Comparison of ENCODE assay signal across 17 cellular contexts in the genomic region with DNA sequence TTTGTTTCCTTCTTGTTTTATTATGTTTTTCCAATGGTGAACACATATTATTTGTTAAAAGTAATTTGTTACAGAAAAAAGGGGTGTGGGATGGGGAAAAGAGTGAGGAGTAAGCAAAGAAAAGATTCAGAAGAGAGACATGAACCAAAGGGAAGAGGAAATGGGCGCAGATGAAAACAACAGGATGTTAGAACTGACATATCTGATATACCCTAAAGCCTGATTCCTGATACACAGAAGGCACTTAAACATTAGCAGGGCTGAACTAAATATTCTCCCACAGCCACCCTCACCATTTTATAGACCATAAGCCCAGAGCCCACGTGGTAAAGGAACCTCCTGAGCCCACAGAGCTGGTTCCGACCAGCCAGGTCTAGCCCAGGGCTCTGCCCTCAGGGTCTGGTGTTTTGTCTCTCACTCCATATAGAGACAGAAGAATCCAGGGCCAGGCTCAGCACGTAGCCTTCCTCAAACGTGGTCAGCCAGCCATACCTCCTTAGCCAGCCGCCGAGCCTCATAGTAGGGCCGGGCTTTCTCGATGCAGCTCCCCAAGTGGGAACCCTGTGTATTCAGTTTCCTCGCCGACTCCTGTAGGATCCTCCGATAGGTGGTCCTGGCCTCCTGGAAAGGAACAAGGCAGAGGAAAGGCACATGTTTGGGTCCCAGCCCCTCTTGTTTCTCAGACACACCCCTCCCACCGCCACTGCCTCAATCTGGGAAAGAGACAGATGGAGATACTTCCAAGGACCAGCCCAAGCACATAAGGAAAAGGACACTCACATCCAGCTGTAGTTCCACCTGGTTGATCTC. TPM values are rescaled to one million over a fixed set of nuclear protein-coding genes. Genes with fewer than 3 reads are reported as not detected.
DNase-seq lines count a peak whose midpoint lies in the region; FAIRE-seq and TF ChIP-seq lines count a peak whose summit lies in the region.
"Had no signal": no experiment of that assay in that cellular context is flagged by ENCODE, and none has a peak within 500 bp of the region (broad histone marks: within the 10 kb centered on the region; RNA-seq: fewer than 3 reads in every experiment).

No MANE protein-coding gene starts in this region.

- intact Hi-C loops in activated T-helper 1 cell treated with anti-CD3 and anti-CD28 coated beads, Interleukin-12 subunit alpha, Interleukin-12 subunit beta, Interleukin-2, Interleukin-4 antibody, amounts not matched to agents 30 ng/mL and 10 ng/mL and 1 ng/mL, durations not matched to agents 14 hours and 24 hours and 36 hours (cut with micrococcal nuclease): no loop called here
- intact Hi-C loops in tibial artery (cut with DNase I; ENCODE audit: low total_unique reads): no loop called here

- H3K27ac ChIP-seq in tibial artery: no peak overlapping the region
- H3K27ac ChIP-seq: PC-9, prostate gland had no signal

- peaks cover 52 to 82% (median 74%) of the 10 kb centered on the region in 3 donors for H3K36me3 ChIP-seq in tibial artery

- H3K27me3 ChIP-seq in tibial artery: no peaks in the 10 kb centered on the region

- no peak overlapping the region for H3K4me3 Mint-ChIP-seq in activated T-helper 1 cell treated with anti-CD3 and anti-CD28 coated beads, Interleukin-12 subunit alpha, Interleukin-12 subunit beta, Interleukin-2, Interleukin-4 antibody, amounts not matched to agents 30 ng/mL and 10 ng/mL and 1 ng/mL, durations not matched to agents 14 hours and 24 hours and 36 hours
- H3K4me3 Mint-ChIP-seq in neural crest cell: no peak overlapping the region

- peak; percentile 43 for DNase-seq in activated CD8-positive, alpha-beta memory T cell treated with anti-CD3 and anti-CD28 coated beads for 24 hours
- DNase-seq in activated CD8-positive, alpha-beta memory T cell treated with anti-CD3 and anti-CD28 coated beads, Interleukin-2, amount 50 U/mL, for 4 hours: no peak
- DNase-seq in ELF-1 (ENCODE audit: low read depth, low spot score): peak; percentile 14
- no peak for DNase-seq in activated T-helper 1 cell treated with anti-CD3 and anti-CD28 coated beads, Interleukin-12 subunit alpha, Interleukin-12 subunit beta, Interleukin-2, Interleukin-4 antibody, amounts not matched to agents 30 ng/mL and 10 ng/mL and 1 ng/mL, durations not matched to agents 14 hours and 24 hours and 36 hours (ENCODE audit: low spot score)
- no peak for DNase-seq in neural crest cell (ENCODE audit: low read depth, low spot score)
- DNase-seq in tibial artery: no peak
- DNase-seq in RCC 7860 (ENCODE audit: low spot score): no peak
- no peak for DNase-seq in hepatic stellate cell (ENCODE audit: low spot score)
- DNase-seq: amygdala; Caco-2; foreskin fibroblast; NCI-H1105; NCI-H774; PC-9; SK-N-SH; stimulated activated naive CD4-positive, alpha-beta T cell treated with Interleukin-2 at 50 U/mL for 16 hours had no signal

- H3K4me1 Mint-ChIP-seq in activated T-helper 1 cell treated with anti-CD3 and anti-CD28 coated beads, Interleukin-12 subunit alpha, Interleukin-12 subunit beta, Interleukin-2, Interleukin-4 antibody, amounts not matched to agents 30 ng/mL and 10 ng/mL and 1 ng/mL, durations not matched to agents 14 hours and 24 hours and 36 hours (ENCODE audit: low read depth): peaks cover 47% of the 10 kb centered on the region
- H3K4me1 Mint-ChIP-seq in neural crest cell: no peaks in the 10 kb centered on the region

- H3K4me1 ChIP-seq in tibial artery: peaks cover 0 to 32% (median 18%) of the 10 kb centered on the region in 4 donors
- H3K4me1 ChIP-seq: Caco-2, prostate gland had no signal

- FAIRE-seq in RCC 7860 (lab: Jason Lieb, UNC): no peak

- TF ChIP-seq CTCF in neural crest cell (conservative IDR thresholded peaks at IDR 0.05): no peak
- no peak for TF ChIP-seq CTCF in tibial artery (IDR thresholded peaks at IDR 0.05)

- no peaks in the 10 kb centered on the region for H3K27me3 Mint-ChIP-seq in activated T-helper 1 cell treated with anti-CD3 and anti-CD28 coated beads, Interleukin-12 subunit alpha, Interleukin-12 subunit beta, Interleukin-2, Interleukin-4 antibody, amounts not matched to agents 30 ng/mL and 10 ng/mL and 1 ng/mL, durations not matched to agents 14 hours and 24 hours and 36 hours (ENCODE audit: insufficient read depth)
- H3K27me3 Mint-ChIP-seq in neural crest cell (ENCODE audit: low read depth): no peaks in the 10 kb centered on the region

- H3K9me3 Mint-ChIP-seq in activated T-helper 1 cell treated with anti-CD3 and anti-CD28 coated beads, Interleukin-12 subunit alpha, Interleukin-12 subunit beta, Interleukin-2, Interleukin-4 antibody, amounts not matched to agents 30 ng/mL and 10 ng/mL and 1 ng/mL, durations not matched to agents 14 hours and 24 hours and 36 hours: no peaks in the 10 kb centered on the region
- no peaks in the 10 kb centered on the region for H3K9me3 Mint-ChIP-seq in neural crest cell

- H3K4me3 ChIP-seq in tibial artery: no peak overlapping the region
- H3K4me3 ChIP-seq: PC-9, prostate gland had no signal

- H3K9me3 ChIP-seq in tibial artery: no peaks in the 10 kb centered on the region
- H3K9me3 ChIP-seq: Caco-2, prostate gland, SK-N-SH had no signal

- H3K27ac Mint-ChIP-seq in activated T-helper 1 cell treated with anti-CD3 and anti-CD28 coated beads, Interleukin-12 subunit alpha, Interleukin-12 subunit beta, Interleukin-2, Interleukin-4 antibody, amounts not matched to agents 30 ng/mL and 10 ng/mL and 1 ng/mL, durations not matched to agents 14 hours and 24 hours and 36 hours: peak overlapping the region; percentile 44
- peak overlapping the region; percentile 37 for H3K27ac Mint-ChIP-seq in neural crest cell (ENCODE audit: unreplicated experiment)

- H3K36me3 Mint-ChIP-seq in activated T-helper 1 cell treated with anti-CD3 and anti-CD28 coated beads, Interleukin-12 subunit alpha, Interleukin-12 subunit beta, Interleukin-2, Interleukin-4 antibody, amounts not matched to agents 30 ng/mL and 10 ng/mL and 1 ng/mL, durations not matched to agents 14 hours and 24 hours and 36 hours (ENCODE audit: low read depth): peaks cover 45% of the 10 kb centered on the region
- H3K36me3 Mint-ChIP-seq in neural crest cell (ENCODE audit: low read depth): peaks cover 10% of the 10 kb centered on the region

RNA-seq across cellular contexts. Expression of a gene that starts 9.5 kb away (rescaled TPM):
- 29.0 and 30.9 TPM in 2 replicates for total RNA-seq in activated T-helper 1 cell treated with anti-CD3 and anti-CD28 coated beads, Interleukin-12 subunit alpha, Interleukin-12 subunit beta, Interleukin-2, Interleukin-4 antibody, amounts not matched to agents 30 ng/mL and 10 ng/mL and 1 ng/mL, durations not matched to agents 14 hours and 24 hours and 36 hours
- 26.9 and 28.9 TPM in 2 replicates for total RNA-seq in neural crest cell

RNA-seq across cellular contexts. Expression of a gene that starts 21.8 kb away (rescaled TPM):
- 42.3 and 45.2 TPM in 2 replicates for total RNA-seq in activated T-helper 1 cell treated with anti-CD3 and anti-CD28 coated beads, Interleukin-12 subunit alpha, Interleukin-12 subunit beta, Interleukin-2, Interleukin-4 antibody, amounts not matched to agents 30 ng/mL and 10 ng/mL and 1 ng/mL, durations not matched to agents 14 hours and 24 hours and 36 hours
- 44.4 and 46.8 TPM in 2 replicates for total RNA-seq in neural crest cell

RNA-seq across cellular contexts. Expression of a gene that starts 42.6 kb away (rescaled TPM):
- 89.6 and 91.0 TPM in 2 replicates for total RNA-seq in activated T-helper 1 cell treated with anti-CD3 and anti-CD28 coated beads, Interleukin-12 subunit alpha, Interleukin-12 subunit beta, Interleukin-2, Interleukin-4 antibody, amounts not matched to agents 30 ng/mL and 10 ng/mL and 1 ng/mL, durations not matched to agents 14 hours and 24 hours and 36 hours
- total RNA-seq in neural crest cell: 72.5 and 72.8 TPM in 2 replicates

Comparison
In these comparisons a context has a peak if more than half of its experiments do, and no peak if none do; other contexts are left out.
1. DNase-seq: peak in activated CD8-positive, alpha-beta memory T cell treated with anti-CD3 and anti-CD28 coated beads for 24 hours (single experiment) and ELF-1 (single experiment); none in activated CD8-positive, alpha-beta memory T cell treated with anti-CD3 and anti-CD28 coated beads, Interleukin-2, amount 50 U/mL, for 4 hours (single experiment), activated T-helper 1 cell treated with anti-CD3 and anti-CD28 coated beads, Interleukin-12 subunit alpha, Interleukin-12 subunit beta, Interleukin-2, Interleukin-4 antibody, amounts not matched to agents 30 ng/mL and 10 ng/mL and 1 ng/mL, durations not matched to agents 14 hours and 24 hours and 36 hours (single experiment), neural crest cell (single experiment), tibial artery (0 of 2), RCC 7860 (single experiment) and hepatic stellate cell (single experiment).